In genomic region chr17:82052638-82053059, GRCh38 we compare ENCODE assay signal across 8 cellular contexts.
DNase-seq lines count a peak whose midpoint lies in the region; TF ChIP-seq lines count a peak whose summit lies in the region.

No MANE protein-coding gene starts in this region.

- TF ChIP-seq CTCF in NB4 (IDR thresholded peaks at IDR 0.05; ENCODE audit: low read depth, low read length) (no peak), nephron (IDR thresholded peaks at IDR 0.05; ENCODE audit: unreplicated experiment in 3 of 3) (no peak)

- peak overlapping the region; percentile 90 to 100 (median 98) for H3K4me2 ChIP-seq in BLaER1 treated with 17β-estradiol and CSF1 and Interleukin-3, amounts not matched to agents 10 nM and 100 nM

- no peak overlapping the region for H3K27ac Mint-ChIP-seq in nephron

- H3K36me3 ChIP-seq in BLaER1 treated with 17β-estradiol and CSF1 and Interleukin-3, amounts not matched to agents 10 nM and 100 nM: peaks cover 47 to 72% (median 67%) of the 10 kb centered on the region in 11 experiments
- H3K36me3 ChIP-seq in effector memory CD4-positive, alpha-beta T cell (ENCODE audit: control insufficient read depth, insufficient read depth, low read length): peaks cover 38% of the 10 kb centered on the region

- peak overlapping the region; percentile 9 to 81 (median 77); a peak in 19 of 22 replicates for H3K27ac ChIP-seq in BLaER1 treated with 17β-estradiol and CSF1 and Interleukin-3, amounts not matched to agents 10 nM and 100 nM
- H3K27ac ChIP-seq in effector memory CD4-positive, alpha-beta T cell (ENCODE audit: insufficient read depth, low read length, poor library complexity, severe bottlenecking): no peak overlapping the region
- H3K27ac ChIP-seq in substantia nigra (ENCODE audit: low read depth, low read length, poor library complexity, severe bottlenecking): no peak overlapping the region

- peak overlapping the region; percentile 94 to 99 (median 97) for H3K4me3 ChIP-seq in BLaER1 treated with 17β-estradiol and CSF1 and Interleukin-3, amounts not matched to agents 10 nM and 100 nM
- H3K4me3 ChIP-seq in NB4 (ENCODE audit: low read depth, low read length): peak overlapping the region; percentile 80
- peak overlapping the region; percentile 71 for H3K4me3 ChIP-seq in effector memory CD4-positive, alpha-beta T cell (ENCODE audit: insufficient read depth, low read depth, low read length, poor library complexity, severe bottlenecking)

- peak overlapping the region; percentile 82 to 94 (median 89) for H3K9ac ChIP-seq in BLaER1 treated with 17β-estradiol and CSF1 and Interleukin-3, amounts not matched to agents 10 nM and 100 nM

- no peaks in the 10 kb centered on the region for H3K27me3 ChIP-seq in BLaER1 treated with 17β-estradiol and CSF1 and Interleukin-3, amounts not matched to agents 10 nM and 100 nM
- no peaks in the 10 kb centered on the region for H3K27me3 ChIP-seq in effector memory CD4-positive, alpha-beta T cell (replicated peaks; ENCODE audit: control insufficient read depth, insufficient read depth, low read length, poor library complexity, severe bottlenecking)

- peaks cover 28 to 50% (median 36%) of the 10 kb centered on the region in 10 experiments for H3K4me1 ChIP-seq in BLaER1 treated with 17β-estradiol and CSF1 and Interleukin-3, amounts not matched to agents 10 nM and 100 nM
- peaks cover 25% of the 10 kb centered on the region for H3K4me1 ChIP-seq in effector memory CD4-positive, alpha-beta T cell (ENCODE audit: control insufficient read depth, insufficient read depth, low read length, poor library complexity, severe bottlenecking)

- peak overlapping the region; percentile 81 to 87 (median 86) for H3K4me3 Mint-ChIP-seq in nephron

- no peaks in the 10 kb centered on the region for H3K9me3 Mint-ChIP-seq in nephron

- peaks cover 0 to 67% (median 55%) of the 10 kb centered on the region in 11 experiments; a peak in 20 of 22 replicates for H4K20me1 ChIP-seq in BLaER1 treated with 17β-estradiol and CSF1 and Interleukin-3, amounts not matched to agents 10 nM and 100 nM

- H3K9me3 ChIP-seq in BLaER1 treated with 17β-estradiol and CSF1 and Interleukin-3, amounts not matched to agents 10 nM and 100 nM (replicated peaks in 1 of 11): no peaks in the 10 kb centered on the region
- no peaks in the 10 kb centered on the region for H3K9me3 ChIP-seq in effector memory CD4-positive, alpha-beta T cell (ENCODE audit: control insufficient read depth, low read length)

- H3K27me3 Mint-ChIP-seq in nephron (ENCODE audit: low read depth): no peaks in the 10 kb centered on the region

- H3K4me1 Mint-ChIP-seq in nephron: peaks cover 9% of the 10 kb centered on the region

- DNase-seq in NB4 (ENCODE audit: low read depth): no peak
- no peak for DNase-seq in effector memory CD4-positive, alpha-beta T cell
- no peak for DNase-seq in NCI-H2171 (lab: John Stamatoyannopoulos, UW)
- no peak for DNase-seq in NCI-H524 (lab: John Stamatoyannopoulos, UW)
- no peak for DNase-seq in RKO (ENCODE audit: low spot score)
- no peak for DNase-seq in substantia nigra (lab: John Stamatoyannopoulos, UW)

- H3K36me3 Mint-ChIP-seq in nephron (ENCODE audit: low read depth): peaks cover 5% of the 10 kb centered on the region

- TF ChIP-seq POLR2A in NB4 (IDR thresholded peaks at IDR 0.05; ENCODE audit: extremely low read depth, insufficient read length): no peak

Comparison
In these comparisons a context has a peak if more than half of its experiments do, and no peak if none do; other contexts are left out.
1. H3K27ac ChIP-seq: peak in BLaER1 treated with 17β-estradiol and CSF1 and Interleukin-3, amounts not matched to agents 10 nM and 100 nM (11 of 11); none in effector memory CD4-positive, alpha-beta T cell (single experiment) and substantia nigra (single experiment).
2. Peak in every context shown above with its lines, with median percentiles within 50 percentile points of each other: H3K4me3 ChIP-seq.